Comparison of ENCODE assay signal across 14 cellular contexts in genomic region chr12:109621864-109622485, GRCh38. TPM values are rescaled to one million over a fixed set of nuclear protein-coding genes. Genes with fewer than 3 reads are reported as not detected.
DNase-seq lines count a peak whose midpoint lies in the region; ATAC-seq and TF ChIP-seq lines count a peak whose summit lies in the region.
"Had no signal": no experiment of that assay in that cellular context is flagged by ENCODE, and none has a peak within 500 bp of the region (broad histone marks: within the 10 kb centered on the region; RNA-seq: fewer than 3 reads in every experiment).

No MANE protein-coding gene starts in this region.

- H3K9me3 ChIP-seq in OCI-LY3 (ENCODE audit: insufficient read depth, low read length), result no peaks in the 10 kb centered on the region

- no peaks in the 10 kb centered on the region for H3K79me2 ChIP-seq in OCI-LY3 (ENCODE audit: low read length)

- TF ChIP-seq CTCF in OCI-LY3 (IDR thresholded peaks at IDR 0.05; ENCODE audit: low read depth, low read length), result no peak

- intact Hi-C loops in left colon (cut with DNase I, micrococcal nuclease), result no loop called here
- intact Hi-C loops in left cardiac atrium (cut with DNase I), result no loop called here

- no peaks in the 10 kb centered on the region for H3K4me1 ChIP-seq in OCI-LY3 (ENCODE audit: low read length)

- ATAC-seq in left colon (peak; percentile 61), left cardiac atrium (no peak)

- 0 out of 2 replicates have a peak overlapping the region, but pooled peaks have one; percentile 17 for H3K4me2 ChIP-seq in OCI-LY3 (ENCODE audit: low read length)

- no peak overlapping the region for H2AFZ ChIP-seq in OCI-LY3 (ENCODE audit: low read depth, low read length)

- H3K4me3 ChIP-seq in OCI-LY3 (ENCODE audit: low read length), result no peak overlapping the region
- H3K4me3 ChIP-seq: coronary artery had no signal

- DNase-seq in COR-L47 (lab: John Stamatoyannopoulos, UW) (peak; percentile 96), NCI-H1417 (lab: John Stamatoyannopoulos, UW) (peak; percentile 85 to 100 (median 97)), left colon (no peak), SKM-1 treated with dmso at 0.1 percent for 144 hours (lab: John Stamatoyannopoulos, UW; ENCODE audit: unreplicated experiment) (no peak), occipital lobe (lab: John Stamatoyannopoulos, UW) (no peak), left cardiac atrium (no peak)
- DNase-seq in activated CD4-positive, CD25-positive, alpha-beta regulatory T cell (lab: John Stamatoyannopoulos, UW), result no peak
- DNase-seq: activated naive CD8-positive, alpha-beta T cell treated with anti-CD3 and anti-CD28 coated beads, Interleukin-2, amount 10 ng/mL, durations not matched to agents 7 days and 5 days; C1 segment of cervical spinal cord; NCI-H446; SIG-M5; stimulated activated CD4-positive, alpha-beta T cell treated with anti-CD3 and anti-CD28 coated beads, Interleukin-4, amount 100 ng/mL, for 24 hours had no signal

- no peaks in the 10 kb centered on the region for H3K36me3 ChIP-seq in OCI-LY3 (replicated peaks; ENCODE audit: low read depth, low read length)

- no peak overlapping the region for H3K27ac ChIP-seq in OCI-LY3 (ENCODE audit: low read length)

- H3K27me3 ChIP-seq in OCI-LY3 (ENCODE audit: low read depth, low read length), result peaks cover 14% of the 10 kb centered on the region; the same call in 1 of the 2 replicates

- no peaks in the 10 kb centered on the region for H4K20me1 ChIP-seq in OCI-LY3 (ENCODE audit: insufficient read depth, low read length)

- no peak overlapping the region for H3K9ac ChIP-seq in OCI-LY3 (ENCODE audit: low read length)

RNA-seq across cellular contexts. Expression of gene MVK, which starts 48.4 kb away (rescaled TPM):
- total RNA-seq in left colon (10 to 100 TPM; 23.1 to 47.2 TPM), occipital lobe (18.6 TPM), left cardiac atrium (10 to 100 TPM; 11.2 to 12.6 TPM)

RNA-seq across cellular contexts. Expression of gene MMAB, which starts 48.7 kb away (rescaled TPM):
- total RNA-seq in left colon, result 10 to 100 TPM; 31.0 to 51.3 TPM
- 10.8 TPM for total RNA-seq in occipital lobe
- 10 to 100 TPM; 47.0 to 53.4 TPM for total RNA-seq in left cardiac atrium

Comparison
In these comparisons a context has a peak if more than half of its experiments do, and no peak if none do; other contexts are left out.
1. DNase-seq: peak in COR-L47 (single experiment) and NCI-H1417 (3 of 3); none in left colon (0 of 2), activated CD4-positive, CD25-positive, alpha-beta regulatory T cell (0 of 4), SKM-1 treated with dmso at 0.1 percent for 144 hours (single experiment), occipital lobe (single experiment) and left cardiac atrium (single experiment).